ENCODE assay signal across 8 cellular contexts in the genomic region with DNA sequence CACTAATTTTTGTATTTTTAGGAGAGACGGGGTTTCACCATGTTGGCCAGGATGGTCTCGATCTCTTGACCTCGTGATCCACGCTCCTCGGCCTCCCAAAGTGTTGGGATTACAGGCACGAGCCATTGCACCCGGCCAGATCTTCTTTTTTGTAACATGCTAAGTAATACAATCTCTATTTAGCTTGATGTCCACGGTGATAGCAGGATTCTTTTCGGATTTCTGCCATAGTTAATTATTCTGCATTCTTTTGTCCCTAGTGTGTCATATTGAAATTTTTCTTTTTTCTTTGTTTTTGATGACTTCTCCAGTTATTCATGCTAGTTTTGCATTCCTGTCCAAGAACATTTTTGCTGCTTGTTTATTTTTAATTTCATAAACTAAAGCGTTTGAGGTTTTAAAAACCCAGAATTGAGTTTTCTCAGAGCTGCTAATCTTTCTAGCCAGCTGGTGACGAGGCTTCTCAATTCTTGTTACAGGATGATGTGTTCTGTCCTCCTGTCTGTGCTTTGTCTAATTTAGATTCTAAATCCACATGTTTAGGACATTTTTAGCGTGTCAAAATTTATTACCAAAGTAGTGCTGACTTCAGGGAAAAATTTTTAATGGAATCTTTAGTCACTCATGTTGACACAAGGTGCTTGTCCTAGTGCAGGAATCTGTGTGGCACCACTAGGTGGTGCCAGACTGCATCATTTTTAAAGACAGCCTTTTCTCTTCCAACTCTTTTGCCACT. TPM values are rescaled to one million over a fixed set of nuclear protein-coding genes. Genes with fewer than 3 reads are reported as not detected.
A peak's percentile ranks its signal among the peaks of the same experiment; 100 is the strongest.
DNase-seq lines count a peak whose midpoint lies in the region; ATAC-seq and TF ChIP-seq lines count a peak whose summit lies in the region.

No MANE protein-coding gene starts in this region.

- no peaks in the 10 kb centered on the region for H3K27me3 ChIP-seq in CD4-positive, alpha-beta T cell (ENCODE audit: control insufficient read depth, insufficient read depth, low read length)
- H3K27me3 ChIP-seq in OCI-LY3 (ENCODE audit: low read depth, low read length): no peaks in the 10 kb centered on the region
- H3K27me3 ChIP-seq in heart right ventricle: no peaks in the 10 kb centered on the region
- no peaks in the 10 kb centered on the region for H3K27me3 ChIP-seq in rectal smooth muscle tissue (ENCODE audit: control insufficient read depth, insufficient read depth, low read length)

- H3K27ac ChIP-seq in CD4-positive, alpha-beta T cell (ENCODE audit: low read depth, low read length): no peak overlapping the region
- H3K27ac ChIP-seq in OCI-LY3 (ENCODE audit: low read length) (no peak overlapping the region), heart right ventricle (no peak overlapping the region), rectal smooth muscle tissue (ENCODE audit: low read depth, low read length) (peak overlapping the region; percentile 38)

- no peaks in the 10 kb centered on the region for H3K9me3 Mint-ChIP-seq in CD4-positive, alpha-beta T cell
- H3K9me3 Mint-ChIP-seq in activated naive CD4-positive, alpha-beta T cell treated with anti-CD3 and anti-CD28 coated beads, Interleukin-2, amount 50 U/mL, for 24 hours: no peaks in the 10 kb centered on the region

- peak overlapping the region; percentile 81 for H3K27ac Mint-ChIP-seq in CD4-positive, alpha-beta T cell
- peak overlapping the region; percentile 96 for H3K27ac Mint-ChIP-seq in activated naive CD4-positive, alpha-beta T cell treated with anti-CD3 and anti-CD28 coated beads, Interleukin-2, amount 50 U/mL, for 24 hours

- H3K9me3 ChIP-seq in CD4-positive, alpha-beta T cell (ENCODE audit: control insufficient read depth, low read length): no peaks in the 10 kb centered on the region
- no peaks in the 10 kb centered on the region for H3K9me3 ChIP-seq in OCI-LY3 (ENCODE audit: insufficient read depth, low read length)
- H3K9me3 ChIP-seq in heart right ventricle: no peaks in the 10 kb centered on the region

- 76 to 77% methylated on average over 12 of the region's 12 CpGs for WGBS in heart right ventricle, 2 donors

- H3K4me3 Mint-ChIP-seq in CD4-positive, alpha-beta T cell: no peak overlapping the region
- no peak overlapping the region for H3K4me3 Mint-ChIP-seq in activated naive CD4-positive, alpha-beta T cell treated with anti-CD3 and anti-CD28 coated beads, Interleukin-2, amount 50 U/mL, for 24 hours

- CTCF ChIA-PET in CD4-positive, alpha-beta T cell (lab: Charles Lee): interaction anchor here (0.6 to 2.4 kb wide), 17 partner anchors 9 to 621 kb away, joined by 3 to 14 read pairs (median 5); a partner anchor contains a TSS

- H3K36me3 ChIP-seq in OCI-LY3 (replicated peaks; ENCODE audit: low read depth, low read length): no peaks in the 10 kb centered on the region
- no peaks in the 10 kb centered on the region for H3K36me3 ChIP-seq in heart right ventricle
- H3K36me3 ChIP-seq in rectal smooth muscle tissue (ENCODE audit: control insufficient read depth, insufficient read depth, low read length): no peaks in the 10 kb centered on the region

- H3K4me2 ChIP-seq in OCI-LY3 (ENCODE audit: low read length): no peak overlapping the region

- peaks cover 79% of the 10 kb centered on the region for H3K79me2 ChIP-seq in OCI-LY3 (ENCODE audit: low read length)

- H4K20me1 ChIP-seq in OCI-LY3 (ENCODE audit: insufficient read depth, low read length): peaks cover 74% of the 10 kb centered on the region

- H3K4me1 Mint-ChIP-seq in CD4-positive, alpha-beta T cell (ENCODE audit: low read depth): peaks cover 76% of the 10 kb centered on the region
- peaks cover 87% of the 10 kb centered on the region for H3K4me1 Mint-ChIP-seq in activated naive CD4-positive, alpha-beta T cell treated with anti-CD3 and anti-CD28 coated beads, Interleukin-2, amount 50 U/mL, for 24 hours

- H3K27me3 Mint-ChIP-seq in CD4-positive, alpha-beta T cell: no peaks in the 10 kb centered on the region
- no peaks in the 10 kb centered on the region for H3K27me3 Mint-ChIP-seq in activated naive CD4-positive, alpha-beta T cell treated with anti-CD3 and anti-CD28 coated beads, Interleukin-2, amount 50 U/mL, for 24 hours

- intact Hi-C loops in CD4-positive, alpha-beta T cell (cut with DNase I, micrococcal nuclease): loop anchor here (1.0 to 10.0 kb wide), 2 partner anchors 230 to 380 kb away; no protein-coding TSS in a partner anchor
- intact Hi-C loops in heart right ventricle (cut with DNase I): loop anchor here in 2 of 10 donors (2.0 to 10.0 kb wide), 3 partner anchors 20 to 462 kb away; no protein-coding TSS in a partner anchor

- H3K4me3 ChIP-seq in OCI-LY3 (ENCODE audit: low read length) (no peak overlapping the region), heart right ventricle (no peak overlapping the region), rectal smooth muscle tissue (ENCODE audit: low read length) (no peak overlapping the region)

- TF ChIP-seq CTCF in CD4-positive, alpha-beta T cell (IDR thresholded peaks at IDR 0.05): peak; percentile 93
- peak; percentile 97 for TF ChIP-seq CTCF in OCI-LY3 (IDR thresholded peaks at IDR 0.05; ENCODE audit: low read depth, low read length)
- peak; percentile 65 to 91 (median 83) for TF ChIP-seq CTCF in heart right ventricle (IDR thresholded peaks at IDR 0.05)

- H2AFZ ChIP-seq in OCI-LY3 (ENCODE audit: low read depth, low read length): no peak overlapping the region

- peak in 4 of 10 experiments; percentile 9 to 31 (median 21) for DNase-seq in CD4-positive, alpha-beta T cell
- DNase-seq in H4 (ENCODE audit: low spot score) (peak; percentile 42), heart right ventricle (no peak), islet precursor cell (no peak)

- peak; percentile 51 for ATAC-seq in CD4-positive, alpha-beta T cell (ENCODE audit: poor library complexity)
- ATAC-seq in heart right ventricle: peak in 4 of 8 donors; percentile 61 to 71 (median 64)
- ATAC-seq in GM19351 (IDR thresholded peaks at IDR 0.05; ENCODE audit: unreplicated experiment): no peak

- POLR2A ChIA-PET in CD4-positive, alpha-beta T cell (lab: Charles Lee): interaction anchor here (0.9 to 1.3 kb wide), 3 partner anchors 20 to 28 kb away, joined by 3 to 5 read pairs (median 3); no protein-coding TSS in a partner anchor

- no peaks in the 10 kb centered on the region for H3K36me3 Mint-ChIP-seq in CD4-positive, alpha-beta T cell (ENCODE audit: low read depth)
- peaks cover 3% of the 10 kb centered on the region for H3K36me3 Mint-ChIP-seq in activated naive CD4-positive, alpha-beta T cell treated with anti-CD3 and anti-CD28 coated beads, Interleukin-2, amount 50 U/mL, for 24 hours

- H3K4me1 ChIP-seq in OCI-LY3 (ENCODE audit: low read length) (peaks cover 13% of the 10 kb centered on the region), heart right ventricle (peaks cover 0 to 60% (median 36%) of the 10 kb centered on the region in 9 donors), rectal smooth muscle tissue (ENCODE audit: control insufficient read depth, insufficient read depth, low read length) (peaks cover 9% of the 10 kb centered on the region)

- H3K9ac ChIP-seq in OCI-LY3 (ENCODE audit: low read length): no peak overlapping the region
- no peak overlapping the region for H3K9ac ChIP-seq in rectal smooth muscle tissue (ENCODE audit: low read length)

RNA-seq across cellular contexts. Expression of a gene that starts 21.8 kb away (rescaled TPM):
- total RNA-seq in CD4-positive, alpha-beta T cell: 10 to 100 TPM; 23.1 to 24.5 TPM
- 32.3 and 32.4 TPM in 2 replicates for total RNA-seq in H4 (2014; rRNA removed; shearing (Covaris generic))
- 10 to 100 TPM; 39.2 to 59.4 (median 45.9) TPM for total RNA-seq in heart right ventricle
- polyA plus RNA-seq in heart right ventricle: 10 to 100 TPM in 1 of 2 donors, 1 to 10 TPM in 1; 9.7 to 32.2 TPM

RNA-seq across cellular contexts. Expression of a gene that starts 44.3 kb away (rescaled TPM):
- 10 to 100 TPM; 17.8 to 20.5 TPM for total RNA-seq in CD4-positive, alpha-beta T cell
- total RNA-seq in H4 (2014; rRNA removed; shearing (Covaris generic)): 58.8 and 72.4 TPM in 2 replicates
- total RNA-seq in heart right ventricle: 10 to 100 TPM; 14.9 to 27.3 (median 21.0) TPM
- polyA plus RNA-seq in heart right ventricle: 10 to 100 TPM; 13.8 to 16.5 TPM
